Comparison of ENCODE assay signal across 13 cellular contexts in the genomic region with DNA sequence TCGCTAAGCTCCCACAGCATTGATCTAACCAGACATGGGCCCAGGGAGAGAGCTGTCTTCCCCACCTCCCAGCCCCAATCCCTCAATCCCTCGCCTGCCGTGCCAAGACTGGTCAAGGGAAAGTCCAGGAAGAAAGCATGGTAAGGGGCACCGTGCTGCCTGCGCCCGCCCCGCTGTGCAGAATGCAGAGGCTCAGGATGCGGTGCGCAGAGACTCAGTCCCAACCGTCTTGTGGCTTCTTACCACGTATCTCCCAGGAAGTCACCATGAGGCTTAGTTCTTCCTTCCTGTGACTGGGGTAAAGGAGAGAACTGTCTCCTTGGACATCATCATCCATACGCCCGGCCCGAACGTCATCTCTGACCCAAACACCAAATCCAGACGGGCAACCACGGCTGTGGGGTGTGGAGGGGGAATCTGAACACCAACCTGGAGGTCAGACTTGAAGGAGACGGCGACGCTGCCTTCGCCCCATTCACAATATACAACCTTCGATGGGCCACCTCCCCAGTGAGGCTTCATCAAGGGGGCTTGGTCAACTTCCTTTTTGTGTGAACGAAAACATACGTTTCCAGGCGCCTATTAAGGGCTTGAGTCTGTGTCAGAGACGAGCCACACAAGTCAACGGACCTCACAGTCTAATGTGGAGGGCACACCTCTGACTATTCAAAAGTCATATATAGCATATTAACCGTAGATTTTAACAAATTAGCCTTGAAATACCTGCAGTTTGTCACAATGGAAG. TPM values are rescaled to one million over a fixed set of nuclear protein-coding genes. Genes with fewer than 3 reads are reported as not detected.
DNase-seq lines count a peak whose midpoint lies in the region; ATAC-seq, FAIRE-seq and TF ChIP-seq lines count a peak whose summit lies in the region.
"Not testable (repeated sequence)": the region's sequence is repeated elsewhere in the genome, so short reads cannot be mapped to it uniquely, and the experiment has no call there.
"Had no signal": no experiment of that assay in that cellular context is flagged by ENCODE, and none has a peak within 500 bp of the region (broad histone marks: within the 10 kb centered on the region; RNA-seq: fewer than 3 reads in every experiment).

No MANE protein-coding gene starts in this region.

- not testable (repeated sequence) for H3K36me3 ChIP-seq in CD8-positive, alpha-beta memory T cell (ENCODE audit: insufficient read depth, low read length); effector memory CD4-positive, alpha-beta T cell (ENCODE audit: control insufficient read depth, insufficient read depth, low read length); mucosa of descending colon (ENCODE audit: low read depth); small intestine (ENCODE audit: control insufficient read depth in 2 of 2, insufficient read depth in 2 of 2, low read length in 2 of 2)

- DNase-seq in CD8-positive, alpha-beta memory T cell; activated naive CD4-positive, alpha-beta T cell treated with anti-CD3 and anti-CD28 coated beads for 36 hours; effector memory CD4-positive, alpha-beta T cell; mucosa of descending colon: not testable (repeated sequence)
- DNase-seq in MV-4-11 (lab: John Stamatoyannopoulos, UW) = peak; percentile 97
- peak; percentile 78 for DNase-seq in activated CD4-positive, alpha-beta T cell treated with anti-CD3 and anti-CD28 coated beads, Interleukin-2, amount 10 ng/mL, durations not matched to agents 24 days and 14 days
- peak; percentile 29 for DNase-seq in small intestine

- not testable (repeated sequence) for H3K27me3 Mint-ChIP-seq in CD8-positive, alpha-beta memory T cell
- H3K27me3 Mint-ChIP-seq in activated CD4-positive, alpha-beta T cell treated with anti-CD3 and anti-CD28 coated beads, Interleukin-2, amount 10 ng/mL, durations not matched to agents 24 days and 14 days = peaks cover 21% of the 10 kb centered on the region
- H3K27me3 Mint-ChIP-seq in activated naive CD4-positive, alpha-beta T cell treated with anti-CD3 and anti-CD28 coated beads for 36 hours (ENCODE audit: low read depth) = peaks cover 27% of the 10 kb centered on the region

- peak overlapping the region; percentile 13 to 84 (median 68) for H3K4me3 Mint-ChIP-seq in CD8-positive, alpha-beta memory T cell
- H3K4me3 Mint-ChIP-seq in activated CD4-positive, alpha-beta T cell treated with anti-CD3 and anti-CD28 coated beads, Interleukin-2, amount 10 ng/mL, durations not matched to agents 24 days and 14 days = peak overlapping the region; percentile 87
- H3K4me3 Mint-ChIP-seq in activated naive CD4-positive, alpha-beta T cell treated with anti-CD3 and anti-CD28 coated beads for 36 hours = peak overlapping the region; percentile 50

- H3K27ac ChIP-seq in CD8-positive, alpha-beta memory T cell (ENCODE audit: low read depth, low read length); effector memory CD4-positive, alpha-beta T cell (ENCODE audit: insufficient read depth, low read length, poor library complexity, severe bottlenecking): not testable (repeated sequence)
- H3K27ac ChIP-seq in small intestine (ENCODE audit: low read depth in 1 of 2, low read length in 1 of 2) = peak overlapping the region in 1 of 2 donors; percentile 77

- CTCF ChIA-PET in CD8-positive, alpha-beta memory T cell (lab: Charles Lee) = not testable (repeated sequence)
- CTCF ChIA-PET in activated naive CD4-positive, alpha-beta T cell treated with anti-CD3 and anti-CD28 coated beads for 36 hours (lab: Charles Lee) = interaction anchor here (2.4 kb wide), 1 partner anchor 15 kb away, joined by 10 read pairs; no protein-coding TSS in a partner anchor

- not testable (repeated sequence) for H3K4me3 ChIP-seq in CD8-positive, alpha-beta memory T cell (ENCODE audit: low read length); mucosa of descending colon; small intestine (ENCODE audit: low read depth in 1 of 2, low read length in 2 of 2)
- peak overlapping the region; percentile 32 for H3K4me3 ChIP-seq in effector memory CD4-positive, alpha-beta T cell (ENCODE audit: insufficient read depth, low read depth, low read length, poor library complexity, severe bottlenecking)

- peaks cover 72 to 83% (median 82%) of the 10 kb centered on the region in 3 donors for H3K4me1 Mint-ChIP-seq in CD8-positive, alpha-beta memory T cell
- H3K4me1 Mint-ChIP-seq in activated CD4-positive, alpha-beta T cell treated with anti-CD3 and anti-CD28 coated beads, Interleukin-2, amount 10 ng/mL, durations not matched to agents 24 days and 14 days = peaks cover 65% of the 10 kb centered on the region
- peaks cover 69% of the 10 kb centered on the region for H3K4me1 Mint-ChIP-seq in activated naive CD4-positive, alpha-beta T cell treated with anti-CD3 and anti-CD28 coated beads for 36 hours (ENCODE audit: low read depth)

- H3K9me3 Mint-ChIP-seq in CD8-positive, alpha-beta memory T cell; activated CD4-positive, alpha-beta T cell treated with anti-CD3 and anti-CD28 coated beads, Interleukin-2, amount 10 ng/mL, durations not matched to agents 24 days and 14 days; activated naive CD4-positive, alpha-beta T cell treated with anti-CD3 and anti-CD28 coated beads for 36 hours: not testable (repeated sequence)

- POLR2A ChIA-PET in CD8-positive, alpha-beta memory T cell (lab: Charles Lee) = not testable (repeated sequence)

- H3K4me1 ChIP-seq in CD8-positive, alpha-beta memory T cell (ENCODE audit: insufficient read depth, low read length) = peaks cover 80% of the 10 kb centered on the region
- peaks cover 44% of the 10 kb centered on the region for H3K4me1 ChIP-seq in effector memory CD4-positive, alpha-beta T cell (ENCODE audit: control insufficient read depth, insufficient read depth, low read length, poor library complexity, severe bottlenecking)
- not testable (repeated sequence) for H3K4me1 ChIP-seq in mucosa of descending colon (ENCODE audit: low read depth); small intestine (ENCODE audit: control insufficient read depth in 2 of 2, insufficient read depth in 1 of 2, low read depth in 1 of 2, low read length in 1 of 2)

- FAIRE-seq in small intestine (lab: Jason Lieb, UNC) = not testable (repeated sequence)

- H3K36me3 Mint-ChIP-seq in CD8-positive, alpha-beta memory T cell; activated CD4-positive, alpha-beta T cell treated with anti-CD3 and anti-CD28 coated beads, Interleukin-2, amount 10 ng/mL, durations not matched to agents 24 days and 14 days (ENCODE audit: low read depth); activated naive CD4-positive, alpha-beta T cell treated with anti-CD3 and anti-CD28 coated beads for 36 hours (ENCODE audit: low read depth): not testable (repeated sequence)

- not testable (repeated sequence) for H3K27me3 ChIP-seq in CD8-positive, alpha-beta memory T cell (ENCODE audit: insufficient read depth, low read length, poor library complexity, severe bottlenecking); effector memory CD4-positive, alpha-beta T cell (replicated peaks; ENCODE audit: control insufficient read depth, insufficient read depth, low read length, poor library complexity, severe bottlenecking); small intestine (ENCODE audit: control insufficient read depth in 2 of 2, insufficient read depth in 2 of 2, low read length in 2 of 2)

- intact Hi-C loops in activated CD4-positive, alpha-beta T cell treated with anti-CD3 and anti-CD28 coated beads, Interleukin-2, amount 10 ng/mL, durations not matched to agents 24 days and 14 days (cut with micrococcal nuclease); mucosa of descending colon (cut with DNase I, micrococcal nuclease): not testable (repeated sequence)
- intact Hi-C loops in activated naive CD4-positive, alpha-beta T cell treated with anti-CD3 and anti-CD28 coated beads for 36 hours (cut with micrococcal nuclease) = loop anchor here (5.0 kb wide), 2 partner anchors 128 to 147 kb away; no protein-coding TSS in a partner anchor

- WGBS in small intestine, 3 donors = 69 to 82% (median 73%) methylated on average over 28 of the region's 28 CpGs

- H3K27ac Mint-ChIP-seq in CD8-positive, alpha-beta memory T cell = peak overlapping the region in 7 of 8 donors; percentile 26 to 85 (median 74)
- H3K27ac Mint-ChIP-seq in activated CD4-positive, alpha-beta T cell treated with anti-CD3 and anti-CD28 coated beads, Interleukin-2, amount 10 ng/mL, durations not matched to agents 24 days and 14 days = peak overlapping the region; percentile 83
- not testable (repeated sequence) for H3K27ac Mint-ChIP-seq in activated naive CD4-positive, alpha-beta T cell treated with anti-CD3 and anti-CD28 coated beads for 36 hours

- not testable (repeated sequence) for H3K9me3 ChIP-seq in CD8-positive, alpha-beta memory T cell (ENCODE audit: low read length); effector memory CD4-positive, alpha-beta T cell (ENCODE audit: control insufficient read depth, low read length); mucosa of descending colon; small intestine (ENCODE audit: control insufficient read depth, low read depth)

- peak; percentile 24 for ATAC-seq in mucosa of descending colon

- not testable (repeated sequence) for TF ChIP-seq CTCF in mucosa of descending colon (IDR thresholded peaks at IDR 0.05)

RNA-seq across cellular contexts. Expression of a gene that starts 10.6 kb away (rescaled TPM):
- total RNA-seq in CD8-positive, alpha-beta memory T cell = 10 to 100 TPM; 12.9 to 13.1 TPM
- 110 TPM for polyA plus RNA-seq in CD8-positive, alpha-beta memory T cell
- 5.9 and 7.7 TPM in 2 replicates for total RNA-seq in activated CD4-positive, alpha-beta T cell treated with anti-CD3 and anti-CD28 coated beads, Interleukin-2, amount 10 ng/mL, durations not matched to agents 24 days and 14 days
- total RNA-seq in activated naive CD4-positive, alpha-beta T cell treated with anti-CD3 and anti-CD28 coated beads for 36 hours = 1 to 10 TPM; 5.2 to 5.7 TPM
- total RNA-seq in mucosa of descending colon = 10 to 100 TPM in 2 of 3 donors, 1 to 10 TPM in 1; 5.4 to 26.7 (median 17.1) TPM
- 1 to 10 TPM; 2.2 to 9.6 (median 8.1) TPM for polyA plus RNA-seq in small intestine
- total RNA-seq: Caco-2, endodermal cell, GM23248 had no signal
- polyA plus RNA-seq: GM23248, SK-N-SH had no signal

RNA-seq across cellular contexts. Expression of a gene that starts 36.4 kb away (rescaled TPM):
- total RNA-seq in CD8-positive, alpha-beta memory T cell = not detected
- not detected for polyA plus RNA-seq in CD8-positive, alpha-beta memory T cell
- total RNA-seq in activated CD4-positive, alpha-beta T cell treated with anti-CD3 and anti-CD28 coated beads, Interleukin-2, amount 10 ng/mL, durations not matched to agents 24 days and 14 days = not detected in 2 replicates
- not detected for total RNA-seq in activated naive CD4-positive, alpha-beta T cell treated with anti-CD3 and anti-CD28 coated beads for 36 hours
- not detected for total RNA-seq in mucosa of descending colon
- polyA plus RNA-seq in small intestine = under 1 TPM in 1 of 3 donors, not detected in 2; 0.19 TPM
- total RNA-seq: Caco-2, endodermal cell, GM23248, M059J had no signal
- polyA plus RNA-seq: GM23248, psoas muscle, SK-N-SH had no signal

RNA-seq across cellular contexts. Expression of a gene that starts 39.9 kb away (rescaled TPM):
- under 1 TPM in 1 of 2 experiments, not detected in 1; 0.66 TPM for total RNA-seq in CD8-positive, alpha-beta memory T cell
- polyA plus RNA-seq in CD8-positive, alpha-beta memory T cell = not detected
- 0.21 and 0.78 TPM in 2 replicates for total RNA-seq in activated CD4-positive, alpha-beta T cell treated with anti-CD3 and anti-CD28 coated beads, Interleukin-2, amount 10 ng/mL, durations not matched to agents 24 days and 14 days
- total RNA-seq in activated naive CD4-positive, alpha-beta T cell treated with anti-CD3 and anti-CD28 coated beads for 36 hours = not detected
- total RNA-seq in mucosa of descending colon = 1 to 10 TPM in 2 of 3 donors, under 1 TPM in 1; 0.55 to 8.7 (median 1.3) TPM
- polyA plus RNA-seq in small intestine = 1 to 10 TPM in 1 of 3 donors, not detected in 2; 1.5 TPM
- total RNA-seq: Caco-2, GM23248, M059J had no signal
